ENCODE assay signal across 16 cellular contexts in genomic region chr20:1874534-1875168, GRCh38. TPM values are rescaled to one million over a fixed set of nuclear protein-coding genes. Genes with fewer than 3 reads are reported as not detected.
DNase-seq lines count a peak whose midpoint lies in the region; ATAC-seq and TF ChIP-seq lines count a peak whose summit lies in the region.
"Had no signal": no experiment of that assay in that cellular context is flagged by ENCODE, and none has a peak within 500 bp of the region (broad histone marks: within the 10 kb centered on the region; RNA-seq: fewer than 3 reads in every experiment).

No MANE protein-coding gene starts in this region.

- CTCF ChIA-PET in RWPE1 (lab: Yijun Ruan, JAX): interaction anchor here (0.6 kb wide), 1 partner anchor 60 kb away, joined by 3 read pairs; no protein-coding TSS in a partner anchor

- H3K36me3 Mint-ChIP-seq in chondrocyte (ENCODE audit: low read depth): no peaks in the 10 kb centered on the region
- H3K36me3 Mint-ChIP-seq: activated naive CD4-positive, alpha-beta T cell treated with anti-CD3 and anti-CD28 coated beads, Interleukin-2, amount 50 U/mL, for 72 hours had no signal

- no peak overlapping the region for H3K27ac Mint-ChIP-seq in chondrocyte (ENCODE audit: unreplicated experiment)
- H3K27ac Mint-ChIP-seq: stimulated activated naive CD8-positive, alpha-beta T cell treated with anti-CD3 and anti-CD28 coated beads, Interleukin-15, Interleukin-2, amounts not matched to agents 100 ng/mL and 50 ng/mL, for 24 hours had no signal

- TF ChIP-seq CTCF in RWPE1 (conservative IDR thresholded peaks at IDR 0.05; ENCODE audit: low read depth) (no peak), heart left ventricle (IDR thresholded peaks at IDR 0.05) (no peak), chondrocyte (IDR thresholded peaks at IDR 0.05) (no peak), GM10266 (IDR thresholded peaks at IDR 0.05; ENCODE audit: control insufficient read depth, insufficient read depth, low read depth, missing control alignments) (no peak)

- H3K27me3 Mint-ChIP-seq in chondrocyte (ENCODE audit: low read depth): no peaks in the 10 kb centered on the region

- no peak overlapping the region for H3K4me3 ChIP-seq in heart left ventricle
- H3K4me3 ChIP-seq: SK-N-MC had no signal

- peaks cover 0 to 8% (median 0%) of the 10 kb centered on the region in 9 donors for H3K27me3 ChIP-seq in heart left ventricle

- peaks cover 0 to 4% (median 0%) of the 10 kb centered on the region in 12 donors for H3K9me3 ChIP-seq in heart left ventricle

- H3K4me1 Mint-ChIP-seq in chondrocyte (ENCODE audit: low read depth): no peaks in the 10 kb centered on the region

- H3K36me3 ChIP-seq in heart left ventricle: no peaks in the 10 kb centered on the region

- peaks cover 0 to 31% (median 0%) of the 10 kb centered on the region in 12 donors for H3K4me1 ChIP-seq in heart left ventricle

- H3K27ac ChIP-seq in RWPE1 (peak overlapping the region; percentile 23; the same call in 1 of the 2 replicates), heart left ventricle (peak overlapping the region in 1 of 12 donors; percentile 37)
- H3K27ac ChIP-seq: C4-2B, SK-N-MC had no signal

- no peak for TF ChIP-seq POLR2A in heart left ventricle (IDR thresholded peaks at IDR 0.05)

- H3K4me3 Mint-ChIP-seq in chondrocyte (ENCODE audit: unreplicated experiment): no peak overlapping the region
- H3K4me3 Mint-ChIP-seq: stimulated activated naive CD8-positive, alpha-beta T cell treated with anti-CD3 and anti-CD28 coated beads, Interleukin-15, Interleukin-2, amounts not matched to agents 100 ng/mL and 50 ng/mL, for 24 hours had no signal

- peak in 3 of 4 donors; percentile 16 to 71 (median 49) for ATAC-seq in heart left ventricle
- ATAC-seq in HG03159 (IDR thresholded peaks at IDR 0.05; ENCODE audit: unreplicated experiment): no peak
- ATAC-seq: activated naive CD4-positive, alpha-beta T cell treated with anti-CD3 and anti-CD28 coated beads, Interleukin-2, amount 50 U/mL, for 72 hours had no signal

- intact Hi-C loops in heart left ventricle (cut with DNase I): loop anchor here in 1 of 10 donors (5.0 kb wide), 1 partner anchor 32 kb away; no protein-coding TSS in a partner anchor

- peaks cover 2% of the 10 kb centered on the region for H3K9me3 Mint-ChIP-seq in chondrocyte (ENCODE audit: low read depth)
- H3K9me3 Mint-ChIP-seq: activated naive CD4-positive, alpha-beta T cell treated with anti-CD3 and anti-CD28 coated beads, Interleukin-2, amount 50 U/mL, for 72 hours; stimulated activated naive CD8-positive, alpha-beta T cell treated with anti-CD3 and anti-CD28 coated beads, Interleukin-15, Interleukin-2, amounts not matched to agents 100 ng/mL and 50 ng/mL, for 24 hours had no signal

- whole genome bisulfite sequencing in heart left ventricle, 4 donors: 56 to 69% (median 66%) methylated on average over 15 to 17 of the region's 17 CpGs

- DNase-seq in HuH-7.5 (ENCODE audit: low spot score) (peak; percentile 65), RWPE1 (ENCODE audit: low spot score) (no peak), heart left ventricle (peak in 2 of 5 donors; percentile 58 to 59), renal cortical epithelial cell (ENCODE audit: low read depth) (peak; percentile 69), chondrocyte (ENCODE audit: low spot score) (no peak), GM10266 (ENCODE audit: extremely low spot score) (no peak)
- DNase-seq: activated CD8-positive, alpha-beta memory T cell treated with anti-CD3 and anti-CD28 coated beads, Interleukin-2, amount 50 U/mL, for 4 hours; cerebellar nuclear complex; HCEC 1CT; NCI-H146; NCI-H774 had no signal

- POLR2A ChIA-PET in RWPE1 (lab: Yijun Ruan, JAX; ENCODE audit: low non-redundant PET): no interaction called here

RNA-seq across cellular contexts. Expression of gene SIRPA, which starts 20.6 kb away (rescaled TPM):
- 10 to 100 TPM; 13.6 to 73.5 (median 28.5) TPM for total RNA-seq in heart left ventricle
- 10 to 100 TPM in 1 of 2 donors, 1 to 10 TPM in 1; 8.6 to 46.0 TPM for polyA plus RNA-seq in heart left ventricle
- 27.8 and 56.9 TPM in 2 replicates for total RNA-seq in renal cortical epithelial cell
- 16.2 to 25.6 TPM (median 24.9 TPM) in 3 replicates for total RNA-seq in chondrocyte

Comparison
In these comparisons a context has a peak if more than half of its experiments do, and no peak if none do; other contexts are left out.
1. DNase-seq: peak in HuH-7.5 (single experiment) and renal cortical epithelial cell (single experiment); none in RWPE1 (single experiment), chondrocyte (single experiment) and GM10266 (single experiment).